In genomic region chr4:108172231-108172779, GRCh38 we compare ENCODE assay signal across 8 cellular contexts. TPM values are rescaled to one million over a fixed set of nuclear protein-coding genes. Genes with fewer than 3 reads are reported as not detected.
DNase-seq lines count a peak whose midpoint lies in the region; ATAC-seq and TF ChIP-seq lines count a peak whose summit lies in the region.

No MANE protein-coding gene starts in this region.

- 5 to 6% methylated on average over 44 to 47 of the region's 47 CpGs for WGBS in aorta, 2 donors

- peak overlapping the region; percentile 60 for H3K4me3 Mint-ChIP-seq in dendritic cell treated with granulocyte-macrophage colony-stimulating factor and Interleukin-4, amounts not matched to agents 40 ng/mL and 50 ng/mL, for 4 days

- H3K9me3 ChIP-seq in SJSA1 (replicated peaks) (no peaks in the 10 kb centered on the region), muscle layer of duodenum (ENCODE audit: control insufficient read depth in 1 of 2, low read length in 2 of 2) (no peaks in the 10 kb centered on the region), aorta (ENCODE audit: control insufficient read depth, low read length) (no peaks in the 10 kb centered on the region)

- no peaks in the 10 kb centered on the region for H3K36me3 Mint-ChIP-seq in dendritic cell treated with granulocyte-macrophage colony-stimulating factor and Interleukin-4, amounts not matched to agents 40 ng/mL and 50 ng/mL, for 4 days (ENCODE audit: low read depth)

- no peak overlapping the region for H3K27ac Mint-ChIP-seq in dendritic cell treated with granulocyte-macrophage colony-stimulating factor and Interleukin-4, amounts not matched to agents 40 ng/mL and 50 ng/mL, for 4 days

- H3K4me1 ChIP-seq in SJSA1 (replicated peaks): peaks cover 44% of the 10 kb centered on the region
- H3K4me1 ChIP-seq in muscle layer of duodenum (ENCODE audit: control insufficient read depth in 1 of 2, insufficient read depth in 2 of 2, low read length in 2 of 2): peaks cover 5 to 37% of the 10 kb centered on the region in 2 donors
- H3K4me1 ChIP-seq in aorta (ENCODE audit: control insufficient read depth in 1 of 2, insufficient read depth in 2 of 2, low read length in 2 of 2): no peaks in the 10 kb centered on the region

- DNase-seq in SJSA1 (ENCODE audit: low read depth in 1 of 2, low spot score in 2 of 2): peak; percentile 65 to 83
- no peak for DNase-seq in aorta
- no peak for DNase-seq in HEK293T (ENCODE audit: extremely low spot score)

- H3K36me3 ChIP-seq in SJSA1 (peaks cover 6% of the 10 kb centered on the region; the same call in 1 of the 2 replicates), muscle layer of duodenum (ENCODE audit: control insufficient read depth in 1 of 2, insufficient read depth in 2 of 2, low read length in 2 of 2) (no peaks in the 10 kb centered on the region), aorta (ENCODE audit: control insufficient read depth in 1 of 2, insufficient read depth in 2 of 2, low read length in 1 of 2) (no peaks in the 10 kb centered on the region)

- POLR2A ChIA-PET in HEK293T (lab: Yijun Ruan, JAX): no interaction called here

- H3K27ac ChIP-seq in SJSA1 (peak overlapping the region; percentile 92), muscle layer of duodenum (ENCODE audit: low read length) (no peak overlapping the region), aorta (ENCODE audit: low read depth in 1 of 2, low read length in 2 of 2) (no peak overlapping the region)

- ATAC-seq in HG02571 (IDR thresholded peaks at IDR 0.05; ENCODE audit: unreplicated experiment) (peak; percentile 21), aorta (ENCODE audit: low FRiP score) (no peak), GM21526 (IDR thresholded peaks at IDR 0.05; ENCODE audit: low FRiP score, unreplicated experiment) (no peak)

- H3K27me3 ChIP-seq in SJSA1 (replicated peaks) (peaks cover 10% of the 10 kb centered on the region), muscle layer of duodenum (ENCODE audit: low read depth, low read length) (peaks cover 49% of the 10 kb centered on the region), aorta (ENCODE audit: control insufficient read depth in 1 of 2, insufficient read depth in 2 of 2, low read length in 1 of 2) (no peaks in the 10 kb centered on the region)

- no peaks in the 10 kb centered on the region for H3K9me3 Mint-ChIP-seq in dendritic cell treated with granulocyte-macrophage colony-stimulating factor and Interleukin-4, amounts not matched to agents 40 ng/mL and 50 ng/mL, for 4 days

- CTCF ChIA-PET in HEK293T (lab: Yijun Ruan, JAX): no interaction called here

- intact Hi-C loops in dendritic cell treated with granulocyte-macrophage colony-stimulating factor and Interleukin-4, amounts not matched to agents 40 ng/mL and 50 ng/mL, for 4 days (cut with micrococcal nuclease): no loop called here
- intact Hi-C loops in aorta (cut with DNase I): no loop called here

- H3K27me3 Mint-ChIP-seq in dendritic cell treated with granulocyte-macrophage colony-stimulating factor and Interleukin-4, amounts not matched to agents 40 ng/mL and 50 ng/mL, for 4 days: peaks cover 82% of the 10 kb centered on the region

- peak overlapping the region; percentile 63; the same call in 1 of the 2 replicates for H3K4me3 ChIP-seq in GM08714 (ENCODE audit: low read length)
- peak overlapping the region; percentile 48 for H3K4me3 ChIP-seq in SJSA1
- H3K4me3 ChIP-seq in muscle layer of duodenum (ENCODE audit: low read depth in 1 of 2, low read length in 2 of 2): peak overlapping the region; percentile 69 to 83
- H3K4me3 ChIP-seq in aorta (ENCODE audit: low read length in 2 of 2): peak overlapping the region; percentile 56 to 94

- peaks cover 41% of the 10 kb centered on the region for H3K4me1 Mint-ChIP-seq in dendritic cell treated with granulocyte-macrophage colony-stimulating factor and Interleukin-4, amounts not matched to agents 40 ng/mL and 50 ng/mL, for 4 days (ENCODE audit: low read depth)

TF ChIP-seq in HEK293T, 16 proteins besides CTCF, POLR2A, EP300 and RAD21:
- no peak for TF ChIP-seq ARNT (IDR thresholded peaks at IDR 0.05)
- no peak for TF ChIP-seq L3MBTL2 (conservative IDR thresholded peaks at IDR 0.05)
- TF ChIP-seq FOXA1 (IDR thresholded peaks at IDR 0.05): no peak
- TF ChIP-seq CTBP1 (IDR thresholded peaks at IDR 0.05; ENCODE audit: borderline replicate concordance): no peak
- TF ChIP-seq ZNF384 (IDR thresholded peaks at IDR 0.05): no peak
- TF ChIP-seq ELF4 (IDR thresholded peaks at IDR 0.05): no peak
- TF ChIP-seq FOXM1 (IDR thresholded peaks at IDR 0.05; ENCODE audit: borderline replicate concordance): no peak
- TF ChIP-seq HDGF (IDR thresholded peaks at IDR 0.05; ENCODE audit: borderline replicate concordance): no peak
- TF ChIP-seq NFRKB (IDR thresholded peaks at IDR 0.05): no peak
- no peak for TF ChIP-seq LEF1 (IDR thresholded peaks at IDR 0.05; ENCODE audit: borderline replicate concordance)
- no peak for TF ChIP-seq TARDBP (IDR thresholded peaks at IDR 0.05)
- no peak for TF ChIP-seq PKNOX1 (IDR thresholded peaks at IDR 0.05)
- no peak for TF ChIP-seq SUZ12 (IDR thresholded peaks at IDR 0.05)

RNA-seq across cellular contexts. Expression of gene LEF1, which starts 3.6 kb away (rescaled TPM):
- 46.3 and 55.5 TPM in 2 replicates for total RNA-seq in SJSA1 (2014; rRNA removed; shearing (Covaris generic))
- total RNA-seq in aorta: 10 to 100 TPM in 1 of 2 donors, 1 to 10 TPM in 1; 5.8 to 19.1 TPM
- polyA plus RNA-seq in aorta: under 1 TPM; 0.15 to 0.38 TPM

Comparison
In these comparisons a context has a peak if more than half of its experiments do, and no peak if none do; other contexts are left out.
1. DNase-seq: peak in SJSA1 (2 of 2); none in aorta (0 of 2) and HEK293T (single experiment).
2. Peak in every context shown above with its lines, with median percentiles within 50 percentile points of each other: H3K4me3 ChIP-seq.